ENCODE assay signal across 22 cellular contexts in the genomic region with DNA sequence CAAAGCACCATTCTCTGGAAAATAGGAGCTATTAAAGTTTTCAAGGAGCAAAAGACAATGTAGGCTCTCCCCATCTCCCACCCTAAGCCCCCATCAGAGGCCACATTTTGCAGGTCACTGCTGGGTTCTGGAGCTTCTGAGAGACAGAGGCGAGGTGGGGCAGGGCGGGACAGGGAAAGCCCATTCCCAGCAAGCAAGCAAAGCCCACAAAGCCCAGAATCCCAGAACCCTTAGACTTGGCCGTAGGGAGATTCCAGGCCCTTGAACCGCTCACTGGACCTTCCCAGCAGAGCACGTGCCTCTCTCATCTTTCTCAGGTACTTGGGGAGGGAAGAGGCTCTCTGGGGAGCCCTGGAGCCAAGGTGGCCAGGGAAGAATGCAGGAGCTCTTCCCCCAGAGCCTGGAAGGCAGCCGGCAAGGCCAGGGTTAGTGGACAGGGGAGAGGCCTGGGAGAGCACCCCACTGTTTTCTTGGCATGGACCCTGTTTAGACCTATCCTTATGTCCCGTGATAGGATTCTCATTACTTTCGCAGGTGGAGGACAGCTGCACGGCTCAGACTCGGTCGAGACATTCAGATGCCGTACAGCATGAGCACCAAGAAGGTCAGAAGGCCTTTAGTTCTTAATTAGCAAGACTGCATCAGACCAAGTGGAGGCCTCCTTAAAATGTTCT. TPM values are rescaled to one million over a fixed set of nuclear protein-coding genes. Genes with fewer than 3 reads are reported as not detected.
DNase-seq lines count a peak whose midpoint lies in the region; ATAC-seq, FAIRE-seq and TF ChIP-seq lines count a peak whose summit lies in the region.
"Had no signal": no experiment of that assay in that cellular context is flagged by ENCODE, and none has a peak within 500 bp of the region (broad histone marks: within the 10 kb centered on the region; RNA-seq: fewer than 3 reads in every experiment).

No MANE protein-coding gene starts in this region.

- 87 to 92% (median 90%) methylated on average over 12 of the region's 12 CpGs for WGBS in stomach, 5 donors

- ATAC-seq in GM18517 (IDR thresholded peaks at IDR 0.05; ENCODE audit: unreplicated experiment): no peak
- ATAC-seq: A549, HCT116 had no signal

- H3K4me1 ChIP-seq in colonic mucosa (no peaks in the 10 kb centered on the region), kidney (ENCODE audit: control insufficient read depth in 1 of 2, insufficient read depth in 1 of 2, low read depth in 1 of 2, low read length in 2 of 2) (no peaks in the 10 kb centered on the region), stomach (no peaks in the 10 kb centered on the region)
- H3K4me1 ChIP-seq: A549; BLaER1 treated with 17β-estradiol and CSF1 and Interleukin-3, amounts not matched to agents 10 nM and 100 nM had no signal

- in situ Hi-C loops in GM13977 (cut with MboI; ENCODE audit: low pct_unique_long_range_greater_than_20kb, low sequenced_read_pairs, unreplicated experiment): no loop called here

- no peak overlapping the region for H3K27ac ChIP-seq in colonic mucosa
- no peak overlapping the region for H3K27ac ChIP-seq in kidney (ENCODE audit: low read depth in 2 of 2, low read length in 2 of 2)
- H3K27ac ChIP-seq in stomach: no peak overlapping the region
- H3K27ac ChIP-seq: A549; BLaER1 treated with 17β-estradiol and CSF1 and Interleukin-3, amounts not matched to agents 10 nM and 100 nM; PC-9 had no signal

- no peak overlapping the region for H3K4me3 ChIP-seq in colonic mucosa
- H3K4me3 ChIP-seq in kidney (ENCODE audit: low read length in 2 of 2): no peak overlapping the region
- no peak overlapping the region for H3K4me3 ChIP-seq in stomach
- H3K4me3 ChIP-seq: A549; BLaER1 treated with 17β-estradiol and CSF1 and Interleukin-3, amounts not matched to agents 10 nM and 100 nM; MG63; PC-9 had no signal

- H3K27me3 ChIP-seq in colonic mucosa (no peaks in the 10 kb centered on the region), stomach (no peaks in the 10 kb centered on the region)
- H3K27me3 ChIP-seq: BLaER1 treated with 17β-estradiol and CSF1 and Interleukin-3, amounts not matched to agents 10 nM and 100 nM; MG63 had no signal

- H3K9me3 ChIP-seq in colonic mucosa (no peaks in the 10 kb centered on the region), kidney (ENCODE audit: control insufficient read depth in 1 of 2, low read length in 2 of 2) (peaks cover 3 to 41% of the 10 kb centered on the region in 2 donors), stomach (peaks cover 11 to 99% (median 92%) of the 10 kb centered on the region in 4 donors)

- intact Hi-C loops in colonic mucosa (cut with DNase I) (no loop called here), kidney (cut with DNase I) (no loop called here), stomach (cut with DNase I; ENCODE audit: low total_unique reads) (no loop called here)

- no peak for TF ChIP-seq POLR2A in stomach (IDR thresholded peaks at IDR 0.05)

- TF ChIP-seq CTCF in GM13977 (IDR thresholded peaks at IDR 0.05; ENCODE audit: extremely low read depth, insufficient read depth, missing control alignments): no peak
- TF ChIP-seq CTCF in colonic mucosa (IDR thresholded peaks at IDR 0.05): no peak
- TF ChIP-seq CTCF in kidney (IDR thresholded peaks at IDR 0.05; ENCODE audit: borderline replicate concordance, extremely low read depth, insufficient read depth): no peak
- no peak for TF ChIP-seq CTCF in stomach (IDR thresholded peaks at IDR 0.05)

- H3K36me3 ChIP-seq in colonic mucosa: no peaks in the 10 kb centered on the region
- H3K36me3 ChIP-seq in kidney (ENCODE audit: control insufficient read depth in 1 of 2, insufficient read depth in 2 of 2, low read length in 2 of 2): no peaks in the 10 kb centered on the region
- peaks cover 0 to 32% (median 8%) of the 10 kb centered on the region in 4 donors for H3K36me3 ChIP-seq in stomach
- H3K36me3 ChIP-seq: BLaER1 treated with 17β-estradiol and CSF1 and Interleukin-3, amounts not matched to agents 10 nM and 100 nM had no signal

- no peak overlapping the region for H3K9ac ChIP-seq in colonic mucosa (ENCODE audit: low read depth in 2 of 2, low read length in 2 of 2)
- H3K9ac ChIP-seq in kidney (ENCODE audit: low read length in 2 of 2): no peak overlapping the region
- H3K9ac ChIP-seq: BLaER1 treated with 17β-estradiol and CSF1 and Interleukin-3, amounts not matched to agents 10 nM and 100 nM had no signal

- no peak for TF ChIP-seq EP300 in stomach (IDR thresholded peaks at IDR 0.05)

- FAIRE-seq in kidney (lab: Jason Lieb, UNC): no peak
- FAIRE-seq: A549, D721Med, H1 had no signal

- DNase-seq in GM13977 (ENCODE audit: low spot score) (peak; percentile 7), colonic mucosa (peak; percentile 9), kidney (peak; percentile 22), stomach (peak; percentile 9), NCI-H1694 (lab: John Stamatoyannopoulos, UW) (no peak), NCI-H2227 (lab: John Stamatoyannopoulos, UW; ENCODE audit: unreplicated experiment) (no peak)
- DNase-seq: AML-193; CD4-positive, alpha-beta T cell; KBM-7; MG63; NCI-H1105 treated with DMSO at 0.1 percent for 48 hours; NCI-H146; NCI-H2029; NCI-H526 treated with DMSO at 0.1 percent for 48 hours; PC-9; SHP77 had no signal

RNA-seq across cellular contexts. Expression of gene ZNF354C, which starts 52.4 kb away (rescaled TPM):
- 1 to 10 TPM; 1.7 to 1.9 TPM for total RNA-seq in colonic mucosa
- 6.9 TPM for total RNA-seq in kidney
- 1.3 TPM for polyA plus RNA-seq in kidney (ENCODE audit: insufficient read depth, low read depth, low replicate concordance)
- total RNA-seq in stomach: 10 to 100 TPM in 2 of 5 donors, 1 to 10 TPM in 2, not detected in 1; 1.3 to 13.6 (median 7.7) TPM
- polyA plus RNA-seq in stomach: 1 to 10 TPM in 2 of 3 donors, under 1 TPM in 1; 0.92 to 1.2 (median 1.1) TPM

Comparison
In these comparisons a context has a peak if more than half of its experiments do, and no peak if none do; other contexts are left out.
1. DNase-seq: peak in GM13977 (single experiment), colonic mucosa (single experiment), kidney (single experiment) and stomach (single experiment); none in NCI-H1694 (single experiment) and NCI-H2227 (single experiment).